20 cellular contexts compared by ENCODE assay signal in the genomic region with DNA sequence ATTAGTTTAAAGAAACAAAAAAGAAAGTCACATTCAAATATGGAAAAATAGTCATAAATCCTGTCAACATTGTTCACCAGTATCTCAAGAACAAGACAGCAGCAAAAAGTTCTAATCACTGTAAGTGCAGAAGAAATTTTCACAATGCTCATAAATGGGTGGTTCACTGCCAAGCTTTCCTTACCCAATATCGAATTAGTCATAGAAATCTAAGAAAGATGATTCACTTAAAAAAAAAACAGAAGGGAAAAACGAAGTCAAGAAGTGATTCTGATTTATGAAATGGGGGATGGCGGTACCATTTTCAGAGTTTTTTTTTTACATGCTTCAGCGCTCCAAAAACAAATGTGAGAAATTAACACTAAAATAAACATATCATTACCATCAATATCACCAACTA.
DNase-seq lines count a peak whose midpoint lies in the region; ATAC-seq, FAIRE-seq and TF ChIP-seq lines count a peak whose summit lies in the region.
"Had no signal": no experiment of that assay in that cellular context is flagged by ENCODE, and none has a peak within 500 bp of the region (broad histone marks: within the 10 kb centered on the region; RNA-seq: fewer than 3 reads in every experiment).

No MANE protein-coding gene starts in this region.

- 53 to 55% methylated on average over 4 of the region's 4 CpGs for WGBS in lower leg skin, 2 donors

- no peak overlapping the region for H3K4me3 ChIP-seq in lower leg skin (ENCODE audit: low read depth, poor library complexity, severe bottlenecking)

- peak; percentile 71 for FAIRE-seq in RCC 7860 (lab: Jason Lieb, UNC)
- FAIRE-seq: H1 had no signal

- DNase-seq in EH (ENCODE audit: low read depth) (peak; percentile 76), RCC 7860 (ENCODE audit: low spot score) (peak; percentile 30), epithelial cell of prostate (ENCODE audit: low read depth, low spot score) (peak; percentile 6), omental fat pad (ENCODE audit: low spot score) (no peak), lower leg skin (ENCODE audit: low spot score in 2 of 2) (no peak), cerebellum (ENCODE audit: low spot score) (no peak), NCI-H1092 treated with DMSO at 0.1 percent for 48 hours (lab: John Stamatoyannopoulos, UW) (no peak), hippocampal formation (lab: John Stamatoyannopoulos, UW) (no peak)
- DNase-seq: activated CD4-positive, alpha-beta memory T cell treated with anti-CD3 and anti-CD28 coated beads for 36 hours; endodermal cell; hypothalamus; Kasumi-1; NCI-H2081; SIG-M5; stimulated activated naive CD4-positive, alpha-beta T cell; T1000 had no signal

- intact Hi-C loops in lower leg skin (cut with DNase I; ENCODE audit: low total_unique reads) = no loop called here

- no peak for TF ChIP-seq POLR2A in lower leg skin (IDR thresholded peaks at IDR 0.05)

- ATAC-seq in omental fat pad (ENCODE audit: low FRiP score) = peak; percentile 88
- ATAC-seq: activated T-helper 17 cell treated with anti-CD3 and anti-CD28 coated beads, Interleukin-2, amount 50 U/mL, for 72 hours; natural killer cell treated with Interleukin-12 subunit alpha and Interleukin-12 subunit beta and Interleukin-15 and Interleukin-18, amount 100 ng/mL, for 72 hours; sciatic nerve had no signal

- TF ChIP-seq CTCF in omental fat pad (IDR thresholded peaks at IDR 0.05) (no peak), lower leg skin (IDR thresholded peaks at IDR 0.05) (no peak)

- no peak overlapping the region for H3K27ac ChIP-seq in epithelial cell of prostate

Comparison
In these comparisons a context has a peak if more than half of its experiments do, and no peak if none do; other contexts are left out.
1. DNase-seq: peak in EH (single experiment), RCC 7860 (single experiment) and epithelial cell of prostate (single experiment); none in omental fat pad (single experiment), lower leg skin (0 of 2), cerebellum (single experiment), NCI-H1092 treated with DMSO at 0.1 percent for 48 hours (single experiment) and hippocampal formation (0 of 2).